In genomic region chr10:89644691-89644966, GRCh38 we compare ENCODE assay signal across 8 cellular contexts. TPM values are rescaled to one million over a fixed set of nuclear protein-coding genes. Genes with fewer than 3 reads are reported as not detected.
DNase-seq lines count a peak whose midpoint lies in the region; ATAC-seq and TF ChIP-seq lines count a peak whose summit lies in the region.

No MANE protein-coding gene starts in this region.

- H3K4me1 ChIP-seq in HCT116 (ENCODE audit: control insufficient read depth in 1 of 2, insufficient read depth in 2 of 2, low read length in 2 of 2) (peaks cover 8 to 27% of the 10 kb centered on the region in 2 experiments; a peak in 3 of 4 replicates), neutrophil (ENCODE audit: control insufficient read depth in 1 of 2, insufficient read depth in 1 of 2, low read depth in 1 of 2, low read length in 1 of 2) (peaks cover 17 to 24% of the 10 kb centered on the region in 2 experiments)

- H3K9me3 ChIP-seq in HCT116 (ENCODE audit: control insufficient read depth in 1 of 2, insufficient read depth in 1 of 2, low read depth in 1 of 2, low read length in 2 of 2): no peaks in the 10 kb centered on the region; a peak in 1 of 4 replicates
- H3K9me3 ChIP-seq in neutrophil: no peaks in the 10 kb centered on the region

- TF ChIP-seq POLR2A in HCT116 (IDR thresholded peaks at IDR 0.05; ENCODE audit: borderline replicate concordance, extremely low read depth, insufficient read depth, insufficient read length): no peak

- peaks cover 35% of the 10 kb centered on the region for H3K79me2 ChIP-seq in HCT116 (ENCODE audit: insufficient read depth, low read length)

- peak overlapping the region; percentile 20 for H2AFZ ChIP-seq in HCT116 (ENCODE audit: low read depth, low read length, poor library complexity, severe bottlenecking)

- peak overlapping the region; percentile 81 for H3K9ac ChIP-seq in HCT116 (ENCODE audit: low read length)

- BruUV-seq in HCT116 (replicated peaks; lab: Mats Ljungman, UMichigan): no TSS peak

- peak overlapping the region; percentile 94 for H3K27ac ChIP-seq in HCT116 (ENCODE audit: low read depth, low read length)
- H3K27ac ChIP-seq in neutrophil: no peak overlapping the region

- H3K36me3 ChIP-seq in HCT116 (ENCODE audit: control insufficient read depth in 1 of 2, insufficient read depth in 2 of 2, low read length in 2 of 2) (no peaks in the 10 kb centered on the region), neutrophil (no peaks in the 10 kb centered on the region)

- RAD21 ChIA-PET in HCT116 (lab: Charles Lee; ENCODE audit: low non-redundant PET in 1 of 2, low total read pairs in 2 of 2, uncharacterized antibody in 2 of 2, unreplicated experiment in 2 of 2): no interaction called here

- DNase-seq in HCT116 (ENCODE audit: low read depth, low spot score): no peak
- DNase-seq in NCI-H526 treated with DMSO at 0.1 percent for 48 hours (lab: John Stamatoyannopoulos, UW): peak; percentile 31
- no peak for DNase-seq in activated effector memory CD4-positive, alpha-beta T cell treated with anti-CD3 and anti-CD28 coated beads, Interleukin-2, amount 50 U/mL, for 16 hours
- no peak for DNase-seq in NCI-H226
- no peak for DNase-seq in HK-2 (ENCODE audit: unreplicated experiment)

- CTCF ChIA-PET in HCT116 (lab: Charles Lee): no interaction called here

- H3K27me3 ChIP-seq in HCT116 (ENCODE audit: insufficient read depth, low read length) (no peaks in the 10 kb centered on the region), neutrophil (peaks cover 50% of the 10 kb centered on the region)

- H4K20me1 ChIP-seq in HCT116 (ENCODE audit: insufficient read depth): no peaks in the 10 kb centered on the region

- no peak for TF ChIP-seq RAD21 in HCT116 (IDR thresholded peaks at IDR 0.05; ENCODE audit: low read depth)

- no peaks in the 10 kb centered on the region for H3K9me2 ChIP-seq in HCT116 (ENCODE audit: insufficient read depth)

- ATAC-seq in GM18511 (IDR thresholded peaks at IDR 0.05; ENCODE audit: unreplicated experiment) (peak; percentile 39), HCT116 (peak; percentile 39), esophagus mucosa (peak; percentile 30)

- H3K4me2 ChIP-seq in HCT116 (ENCODE audit: low read length): peak overlapping the region; percentile 77

- H3K4me3 ChIP-seq in HCT116 (replicated peaks in 1 of 2; ENCODE audit: low read depth in 1 of 2, low read length in 2 of 2): peak overlapping the region; percentile 60 to 80
- peak overlapping the region; percentile 55 to 60 for H3K4me3 ChIP-seq in neutrophil (ENCODE audit: low read depth in 1 of 2, low read length in 1 of 2)

- intact Hi-C loops in HCT116 (cut with micrococcal nuclease): no loop called here

- POLR2A ChIA-PET in HCT116 (lab: Charles Lee): interaction anchor here (1.2 to 2.4 kb wide), 2 partner anchors 11 to 18 kb away, joined by 5 to 6 read pairs; no protein-coding TSS in a partner anchor

- TF ChIP-seq CTCF in HCT116 (IDR thresholded peaks at IDR 0.05 in 2 of 3, conservative IDR thresholded peaks at IDR 0.05 in 1 of 3; ENCODE audit: borderline replicate concordance in 1 of 3, insufficient read depth in 1 of 3, low read depth in 2 of 3, low read length in 2 of 3) (no peak), neutrophil (IDR thresholded peaks at IDR 0.05) (no peak)

TF ChIP-seq in HCT116, 20 proteins besides CTCF, POLR2A, EP300 and RAD21:
- no peak for TF ChIP-seq ATF3 (IDR thresholded peaks at IDR 0.05)
- TF ChIP-seq ZFX (IDR thresholded peaks at IDR 0.05): peak; percentile 71

RNA-seq across cellular contexts. Expression of gene PANK1, which starts 0.4 kb away (rescaled TPM):
- total RNA-seq in HCT116 (2021; ENCODE audit: unreplicated experiment) (6.4 TPM), esophagus mucosa (5.7 TPM)
- polyA plus RNA-seq in HCT116 (2012): 3.8 and 4.2 TPM in 2 replicates

RNA-seq across cellular contexts. Expression of gene KIF20B, which starts 56.8 kb away (rescaled TPM):
- total RNA-seq in HCT116 (2021; ENCODE audit: unreplicated experiment): 50.2 TPM
- 3.8 and 8.3 TPM in 2 replicates for polyA plus RNA-seq in HCT116 (2012)
- 21.0 TPM for total RNA-seq in esophagus mucosa
